ENCODE assay signal across 21 cellular contexts in genomic region chr3:37052860-37053259, GRCh38. TPM values are rescaled to one million over a fixed set of nuclear protein-coding genes. Genes with fewer than 3 reads are reported as not detected.
DNase-seq lines count a peak whose midpoint lies in the region; ATAC-seq, FAIRE-seq and TF ChIP-seq lines count a peak whose summit lies in the region.
"Had no signal": no experiment of that assay in that cellular context is flagged by ENCODE, and none has a peak within 500 bp of the region (broad histone marks: within the 10 kb centered on the region; RNA-seq: fewer than 3 reads in every experiment).

No MANE protein-coding gene starts in this region.

- H3K4me1 ChIP-seq in HepG2 (ENCODE audit: insufficient read depth, low read length) (0 out of 2 replicates have a peak, but pooled peaks cover 6% of the 10 kb centered on the region), thyroid gland (peaks cover 29 to 47% of the 10 kb centered on the region in 2 donors), gastroesophageal sphincter (peaks cover 2 to 55% (median 9%) of the 10 kb centered on the region in 3 donors)

- TSS peak; percentile 14 for BruUV-seq in HepG2 (replicated peaks; lab: Mats Ljungman, UMichigan)

- CTCF ChIA-PET in HepG2 (lab: Yijun Ruan, JAX; ENCODE audit: low intra/inter-chr PET ratio, low total read pairs): no interaction called here

- H3K9me3 Mint-ChIP-seq in activated naive CD4-positive, alpha-beta T cell treated with anti-CD3 and anti-CD28 coated beads, Interleukin-2, amount 50 U/mL, for 24 hours: no peaks in the 10 kb centered on the region
- no peaks in the 10 kb centered on the region for H3K9me3 Mint-ChIP-seq in mesothelial cell of epicardium
- H3K9me3 Mint-ChIP-seq: activated CD4-positive, alpha-beta T cell treated with anti-CD3 and anti-CD28 coated beads, Interleukin-2, amount 10 ng/mL, durations not matched to agents 24 days and 14 days had no signal

- TF ChIP-seq CTCF in HepG2 (CRISPR knock-in tag; IDR thresholded peaks at IDR 0.05) (no peak), thyroid gland (IDR thresholded peaks at IDR 0.05) (no peak), gastroesophageal sphincter (IDR thresholded peaks at IDR 0.05) (no peak), foreskin fibroblast (IDR thresholded peaks at IDR 0.05; ENCODE audit: low read depth, low read length) (no peak), mesothelial cell of epicardium (IDR thresholded peaks at IDR 0.05; ENCODE audit: unreplicated experiment) (no peak)

- H3K4me3 ChIP-seq in HepG2 (replicated peaks in 1 of 3; ENCODE audit: insufficient read depth in 1 of 3, low read depth in 2 of 3, low read length in 3 of 3) (no peak overlapping the region), thyroid gland (replicated peaks in 1 of 3) (no peak overlapping the region), gastroesophageal sphincter (no peak overlapping the region), foreskin fibroblast (ENCODE audit: low read depth in 1 of 2, low read length in 2 of 2) (no peak overlapping the region)
- H3K4me3 ChIP-seq: SK-N-MC, upper lobe of right lung had no signal

- peaks cover 21% of the 10 kb centered on the region for H3K36me3 Mint-ChIP-seq in activated naive CD4-positive, alpha-beta T cell treated with anti-CD3 and anti-CD28 coated beads, Interleukin-2, amount 50 U/mL, for 24 hours
- peaks cover 55% of the 10 kb centered on the region for H3K36me3 Mint-ChIP-seq in mesothelial cell of epicardium

- H3K9me3 ChIP-seq in HepG2 (ENCODE audit: low read length): no peaks in the 10 kb centered on the region
- no peaks in the 10 kb centered on the region for H3K9me3 ChIP-seq in thyroid gland
- H3K9me3 ChIP-seq in gastroesophageal sphincter: no peaks in the 10 kb centered on the region
- H3K9me3 ChIP-seq: upper lobe of right lung had no signal

- FAIRE-seq in HepG2 (lab: Jason Lieb, UNC): no peak
- FAIRE-seq: endometrium, H1, small intestine had no signal

- no peak overlapping the region for H3K9ac ChIP-seq in HepG2 (ENCODE audit: insufficient read depth, low read depth, low read length)

- TF ChIP-seq RAD21 in HepG2 (CRISPR knock-in tag; IDR thresholded peaks at IDR 0.05): no peak

- no peaks in the 10 kb centered on the region for H4K20me1 ChIP-seq in HepG2 (ENCODE audit: insufficient read depth, low read length)

- intact Hi-C loops in HepG2 (cut with micrococcal nuclease; ENCODE audit: unreplicated experiment) (no loop called here), thyroid gland (cut with DNase I) (no loop called here)

- H3K36me3 ChIP-seq in HepG2 (replicated peaks in 1 of 2; ENCODE audit: control insufficient read depth in 1 of 2, insufficient read depth in 2 of 2, low read length in 2 of 2): peaks cover 17 to 76% of the 10 kb centered on the region in 2 experiments; a peak in 4 of 5 replicates
- peaks cover under 1 to 21% of the 10 kb centered on the region in 2 donors for H3K36me3 ChIP-seq in thyroid gland
- H3K36me3 ChIP-seq in gastroesophageal sphincter: peaks cover 4 to 85% of the 10 kb centered on the region in 2 donors

- H3K27me3 ChIP-seq in HepG2 (ENCODE audit: control insufficient read depth in 1 of 2, insufficient read depth in 2 of 2, low read length in 2 of 2) (no peaks in the 10 kb centered on the region), thyroid gland (no peaks in the 10 kb centered on the region), gastroesophageal sphincter (no peaks in the 10 kb centered on the region)
- H3K27me3 ChIP-seq: upper lobe of right lung had no signal

- H3K27me3 Mint-ChIP-seq in activated naive CD4-positive, alpha-beta T cell treated with anti-CD3 and anti-CD28 coated beads, Interleukin-2, amount 50 U/mL, for 24 hours: no peaks in the 10 kb centered on the region
- H3K27me3 Mint-ChIP-seq in mesothelial cell of epicardium (ENCODE audit: low read depth): no peaks in the 10 kb centered on the region
- H3K27me3 Mint-ChIP-seq: activated CD4-positive, alpha-beta T cell treated with anti-CD3 and anti-CD28 coated beads, Interleukin-2, amount 10 ng/mL, durations not matched to agents 24 days and 14 days had no signal

- no peak overlapping the region for H2AFZ ChIP-seq in HepG2 (ENCODE audit: low read length)

- H3K79me2 ChIP-seq in HepG2 (ENCODE audit: insufficient read depth, low read length): no peaks in the 10 kb centered on the region

- H3K27ac ChIP-seq in HepG2 (ENCODE audit: extremely low read length, insufficient read depth, low read length): no peak overlapping the region
- H3K27ac ChIP-seq in thyroid gland: peak overlapping the region; percentile 15 to 80 (median 76)
- H3K27ac ChIP-seq in gastroesophageal sphincter: peak overlapping the region in 2 of 4 donors; percentile 67 to 71
- H3K27ac ChIP-seq: SK-N-MC had no signal

- POLR2A ChIA-PET in HepG2 (lab: Yijun Ruan, JAX): no interaction called here

- no peak overlapping the region for H3K4me3 Mint-ChIP-seq in activated naive CD4-positive, alpha-beta T cell treated with anti-CD3 and anti-CD28 coated beads, Interleukin-2, amount 50 U/mL, for 24 hours
- no peak overlapping the region for H3K4me3 Mint-ChIP-seq in mesothelial cell of epicardium
- H3K4me3 Mint-ChIP-seq: activated CD4-positive, alpha-beta T cell treated with anti-CD3 and anti-CD28 coated beads, Interleukin-2, amount 10 ng/mL, durations not matched to agents 24 days and 14 days had no signal

- TF ChIP-seq EP300 in HepG2 (IDR thresholded peaks at IDR 0.05; ENCODE audit: low read depth in 2 of 2, low read length in 2 of 2) (no peak), HepG2 (CRISPR knock-in tag; IDR thresholded peaks at IDR 0.05; ENCODE audit: borderline replicate concordance) (no peak), gastroesophageal sphincter (IDR thresholded peaks at IDR 0.05) (no peak)

- no peak overlapping the region for H3K4me2 ChIP-seq in HepG2 (ENCODE audit: low read depth, low read length)

- DNase-seq in activated naive CD4-positive, alpha-beta T cell treated with anti-CD3 and anti-CD28 coated beads, Interleukin-2, amount 50 U/mL, for 16 hours: no peak
- peak; percentile 79 for DNase-seq in astrocyte of the hippocampus (ENCODE audit: low read depth, low spot score)
- DNase-seq in HepG2 (ENCODE audit: low spot score): no peak
- peak in 1 of 2 donors; percentile 17 for DNase-seq in thyroid gland
- DNase-seq in foreskin fibroblast: no peak
- DNase-seq in mesothelial cell of epicardium (ENCODE audit: low spot score in 2 of 2, unreplicated experiment in 2 of 2): no peak
- DNase-seq: ACHN; activated CD4-positive, alpha-beta T cell treated with anti-CD3 and anti-CD28 coated beads, Interleukin-2, amount 10 ng/mL, durations not matched to agents 24 days and 14 days; activated T-cell treated with anti-CD3 and anti-CD28 coated beads for 4 hours; left colon; NCI-H2081; NCI-H524 treated with DMSO at 0.1 percent for 48 hours; small intestine; stimulated activated CD4-positive, alpha-beta T cell treated with anti-CD3 and anti-CD28 coated beads, Interleukin-4, amount 100 ng/mL, for 4 hours; stimulated activated CD8-positive, alpha-beta memory T cell treated with anti-CD3 and anti-CD28 coated beads, Interleukin-4, amount 100 ng/mL, for 48 hours; upper lobe of right lung had no signal

- in situ Hi-C loops in HepG2 (cut with HindIII; ENCODE audit: extremely low pct_ligation_motif_present, low pct_unique_long_range_greater_than_20kb): no loop called here

- TF ChIP-seq POLR2A in HepG2 (IDR thresholded peaks at IDR 0.05; ENCODE audit: insufficient read depth in 1 of 2, low read depth in 2 of 2, low read length in 2 of 2): no peak
- no peak for TF ChIP-seq POLR2A in thyroid gland (IDR thresholded peaks at IDR 0.05)
- TF ChIP-seq POLR2A in gastroesophageal sphincter (IDR thresholded peaks at IDR 0.05): no peak

- peaks cover 18% of the 10 kb centered on the region for H3K4me1 Mint-ChIP-seq in activated naive CD4-positive, alpha-beta T cell treated with anti-CD3 and anti-CD28 coated beads, Interleukin-2, amount 50 U/mL, for 24 hours
- no peaks in the 10 kb centered on the region for H3K4me1 Mint-ChIP-seq in mesothelial cell of epicardium

- peak overlapping the region; percentile 41 for H3K27ac Mint-ChIP-seq in activated naive CD4-positive, alpha-beta T cell treated with anti-CD3 and anti-CD28 coated beads, Interleukin-2, amount 50 U/mL, for 24 hours
- no peak overlapping the region for H3K27ac Mint-ChIP-seq in mesothelial cell of epicardium
- H3K27ac Mint-ChIP-seq: activated CD4-positive, alpha-beta T cell treated with anti-CD3 and anti-CD28 coated beads, Interleukin-2, amount 10 ng/mL, durations not matched to agents 24 days and 14 days had no signal

- ATAC-seq in HepG2: no peak
- no peak for ATAC-seq in gastroesophageal sphincter
- ATAC-seq: left colon, upper lobe of right lung had no signal

RNA-seq across cellular contexts. Expression of gene MLH1, which starts 59.5 kb away (rescaled TPM):
- total RNA-seq in HepG2 (2016; rRNA removed; fragmentation: Illumina TruSeq; extraction: Trizol) (70.8 and 84.7 TPM in 2 replicates), thyroid gland (10 to 100 TPM; 32.1 to 65.7 (median 54.3) TPM), gastroesophageal sphincter (10 to 100 TPM; 30.7 to 39.1 (median 33.5) TPM), mesothelial cell of epicardium (36.3 to 38.3 TPM (median 37.1 TPM) in 3 replicates)
- 13.0 and 16.7 TPM in 2 replicates for total RNA-seq in HepG2 (2016; cell fraction: cytosol; rRNA removed; fragmentation: Illumina TruSeq; extraction: Trizol; ENCODE audit: low read depth)
- 75.1 and 87.2 TPM in 2 replicates for total RNA-seq in HepG2 (2016; cell fraction: insoluble cytoplasmic fraction; rRNA removed; fragmentation: Illumina TruSeq; extraction: Trizol)
- 23.8 and 30.0 TPM in 2 replicates for total RNA-seq in HepG2 (2016; cell fraction: membrane; rRNA removed; fragmentation: Illumina TruSeq; extraction: Trizol)
- 52.7 and 66.4 TPM in 2 replicates for total RNA-seq in HepG2 (2016; cell fraction: nucleus; rRNA removed; fragmentation: Illumina TruSeq; extraction: Trizol)
- 25.5 and 29.5 TPM in 2 replicates for polyA plus RNA-seq in HepG2 (2011; rRNA removed)
- 16.4 and 20.2 TPM in 2 replicates for polyA plus RNA-seq in HepG2 (2011; cell fraction: cytosol; rRNA removed)
- polyA plus RNA-seq in HepG2 (2011; cell fraction: nucleus; rRNA removed): 22.3 and 23.9 TPM in 2 replicates
- 16.5 and 26.8 TPM in 2 replicates for polyA plus RNA-seq in HepG2 (2012)
- polyA plus RNA-seq in HepG2 (2016; cell fraction: cytosol; fragmentation: Illumina TruSeq; extraction: Trizol; ENCODE audit: low read depth): 5.0 and 6.5 TPM in 2 replicates
- polyA plus RNA-seq in HepG2 (2016; cell fraction: insoluble cytoplasmic fraction; fragmentation: Illumina TruSeq; extraction: Trizol; ENCODE audit: low read depth): 58.5 and 62.1 TPM in 2 replicates
- 15.7 and 18.4 TPM in 2 replicates for polyA plus RNA-seq in HepG2 (2016; cell fraction: membrane; fragmentation: Illumina TruSeq; extraction: Trizol; ENCODE audit: low read depth)
- polyA plus RNA-seq in HepG2 (2016; cell fraction: nucleus; fragmentation: Illumina TruSeq; extraction: Trizol; ENCODE audit: insufficient read depth, low read depth): 43.9 and 48.8 TPM in 2 replicates
- 46.1 and 69.8 TPM in 2 replicates for polyA minus RNA-seq in HepG2 (2011; rRNA and poly(A)+ RNA removed; ENCODE audit: low replicate concordance)
- polyA minus RNA-seq in HepG2 (2011; cell fraction: cytosol; rRNA and poly(A)+ RNA removed): 22.7 and 24.0 TPM in 2 replicates
- 43.1 and 46.4 TPM in 2 replicates for polyA minus RNA-seq in HepG2 (2011; cell fraction: nucleus; rRNA and poly(A)+ RNA removed)

RNA-seq across cellular contexts. Expression of gene EPM2AIP1, which starts 59.9 kb away (rescaled TPM):
- total RNA-seq in HepG2 (2016; rRNA removed; fragmentation: Illumina TruSeq; extraction: Trizol) (23.0 and 28.1 TPM in 2 replicates), thyroid gland (10 to 100 TPM; 25.3 to 48.0 (median 35.0) TPM), gastroesophageal sphincter (10 to 100 TPM in 2 of 4 donors, 1 to 10 TPM in 2; 7.6 to 20.2 (median 13.5) TPM), mesothelial cell of epicardium (37.3 to 40.2 TPM (median 39.4 TPM) in 3 replicates)
- total RNA-seq in HepG2 (2016; cell fraction: cytosol; rRNA removed; fragmentation: Illumina TruSeq; extraction: Trizol; ENCODE audit: low read depth): 1.0 and 1.8 TPM in 2 replicates
- 21.0 and 30.4 TPM in 2 replicates for total RNA-seq in HepG2 (2016; cell fraction: insoluble cytoplasmic fraction; rRNA removed; fragmentation: Illumina TruSeq; extraction: Trizol)
- total RNA-seq in HepG2 (2016; cell fraction: membrane; rRNA removed; fragmentation: Illumina TruSeq; extraction: Trizol): 8.2 and 8.3 TPM in 2 replicates
- total RNA-seq in HepG2 (2016; cell fraction: nucleus; rRNA removed; fragmentation: Illumina TruSeq; extraction: Trizol): 37.0 and 41.5 TPM in 2 replicates
- polyA plus RNA-seq in HepG2 (2011; rRNA removed): 9.1 and 10.7 TPM in 2 replicates
- polyA plus RNA-seq in HepG2 (2011; cell fraction: cytosol; rRNA removed): 3.0 and 4.4 TPM in 2 replicates
- polyA plus RNA-seq in HepG2 (2011; cell fraction: nucleus; rRNA removed): 18.8 and 26.0 TPM in 2 replicates
- 8.5 and 10.5 TPM in 2 replicates for polyA plus RNA-seq in HepG2 (2012)
- 0.43 and 0.65 TPM in 2 replicates for polyA plus RNA-seq in HepG2 (2016; cell fraction: cytosol; fragmentation: Illumina TruSeq; extraction: Trizol; ENCODE audit: low read depth)
- 13.9 and 14.5 TPM in 2 replicates for polyA plus RNA-seq in HepG2 (2016; cell fraction: insoluble cytoplasmic fraction; fragmentation: Illumina TruSeq; extraction: Trizol; ENCODE audit: low read depth)
- polyA plus RNA-seq in HepG2 (2016; cell fraction: membrane; fragmentation: Illumina TruSeq; extraction: Trizol; ENCODE audit: low read depth): 3.0 and 4.0 TPM in 2 replicates
- 41.8 and 49.3 TPM in 2 replicates for polyA plus RNA-seq in HepG2 (2016; cell fraction: nucleus; fragmentation: Illumina TruSeq; extraction: Trizol; ENCODE audit: insufficient read depth, low read depth)
- polyA minus RNA-seq in HepG2 (2011; rRNA and poly(A)+ RNA removed; ENCODE audit: low replicate concordance): 14.4 and 15.5 TPM in 2 replicates
- 5.7 and 7.3 TPM in 2 replicates for polyA minus RNA-seq in HepG2 (2011; cell fraction: cytosol; rRNA and poly(A)+ RNA removed)
- polyA minus RNA-seq in HepG2 (2011; cell fraction: nucleus; rRNA and poly(A)+ RNA removed): 69.9 and 74.8 TPM in 2 replicates
